8 cellular contexts compared by ENCODE assay signal in genomic region chr6:43181942-43182860, GRCh38. TPM values are rescaled to one million over a fixed set of nuclear protein-coding genes. Genes with fewer than 3 reads are reported as not detected.
DNase-seq lines count a peak whose midpoint lies in the region; ATAC-seq and TF ChIP-seq lines count a peak whose summit lies in the region.

TSS of gene CUL9 (plus strand) at chr6:43182196. CDS start at chr6:43184311, 2,115 bp downstream.

- no peak for TF ChIP-seq CTCF in coronary artery (IDR thresholded peaks at IDR 0.05)

- intact Hi-C loops in left colon (cut with DNase I, micrococcal nuclease), result no loop called here

- H3K4me3 ChIP-seq in coronary artery, result peak within 1 kb of the TSS; percentile 81

- DNase-seq in A172 (ENCODE audit: low spot score) (peak; percentile 31), NCI-H460 (ENCODE audit: extremely low read depth, low read depth) (peak; percentile 47), coronary artery (ENCODE audit: low spot score) (peak; percentile 89), left colon (peak; percentile 86 to 92)
- peak; percentile 73 to 75 for DNase-seq in activated CD4-positive, alpha-beta T cell treated with anti-CD3 and anti-CD28 coated beads for 4 hours
- peak; percentile 41 to 76 (median 56) for DNase-seq in stimulated activated CD4-positive, alpha-beta T cell treated with anti-CD3 and anti-CD28 coated beads, Interleukin-1b, Interleukin-23, amount 100 ng/mL, for 24 hours (ENCODE audit: low read depth in 4 of 4, low spot score in 1 of 4)

- H3K27ac ChIP-seq in coronary artery, result peak within 1 kb of the TSS; percentile 71 to 85

- ATAC-seq in GM18511 (IDR thresholded peaks at IDR 0.05; ENCODE audit: unreplicated experiment), result peak; percentile 94
- peak; percentile 80 for ATAC-seq in HG03039 (IDR thresholded peaks at IDR 0.05; ENCODE audit: unreplicated experiment)
- peak; percentile 99 for ATAC-seq in left colon

RNA-seq across cellular contexts. Expression of gene CUL9, which starts in this region (rescaled TPM):
- total RNA-seq in A172 (2014; rRNA removed; shearing (Covaris generic)), result 17.5 and 19.6 TPM in 2 replicates
- total RNA-seq in NCI-H460 (2014; rRNA removed; shearing (Covaris generic)), result 16.4 and 20.8 TPM in 2 replicates
- 81.8 and 85.9 TPM in 2 replicates for polyA plus RNA-seq in NCI-H460 (2014; cell fraction: nucleus; rRNA removed)
- 10 to 100 TPM; 31.4 to 41.8 TPM for total RNA-seq in left colon

Comparison
In these comparisons a context has a peak if more than half of its experiments do, and no peak if none do; other contexts are left out.
1. Peak in every context shown above with its lines: DNase-seq, ATAC-seq, H3K4me3 ChIP-seq and H3K27ac ChIP-seq.
2. DNase-seq: peak in every context shown above with its lines; median percentile 89 in coronary artery; 89 in left colon; 74 in activated CD4-positive, alpha-beta T cell treated with anti-CD3 and anti-CD28 coated beads for 4 hours; 56 in stimulated activated CD4-positive, alpha-beta T cell treated with anti-CD3 and anti-CD28 coated beads, Interleukin-1b, Interleukin-23, amount 100 ng/mL, for 24 hours; 47 in NCI-H460; 31 in A172.